ENCODE assay signal across 8 cellular contexts in genomic region chr3:50336452-50337174, GRCh38. TPM values are rescaled to one million over a fixed set of nuclear protein-coding genes. Genes with fewer than 3 reads are reported as not detected.
DNase-seq lines count a peak whose midpoint lies in the region; ATAC-seq, FAIRE-seq and TF ChIP-seq lines count a peak whose summit lies in the region.

No MANE protein-coding gene starts in this region.

- H3K36me3 ChIP-seq in hepatocyte (replicated peaks; ENCODE audit: insufficient read depth, low read depth) (no peaks in the 10 kb centered on the region), small intestine (ENCODE audit: control insufficient read depth in 2 of 2, insufficient read depth in 2 of 2, low read length in 2 of 2) (peaks cover 0 to 3% of the 10 kb centered on the region in 2 donors)

- H3K4me3 Mint-ChIP-seq in activated CD4-positive, alpha-beta memory T cell treated with anti-CD3 and anti-CD28 coated beads for 36 hours, result peak overlapping the region; percentile 97

- H3K27me3 ChIP-seq in hepatocyte (peaks cover 22% of the 10 kb centered on the region), small intestine (ENCODE audit: control insufficient read depth in 2 of 2, insufficient read depth in 2 of 2, low read length in 2 of 2) (no peaks in the 10 kb centered on the region)

- H2AFZ ChIP-seq in hepatocyte, result peak overlapping the region; percentile 1

- H3K79me2 ChIP-seq in hepatocyte, result peaks cover 47% of the 10 kb centered on the region

- CTCF ChIA-PET in activated CD4-positive, alpha-beta memory T cell treated with anti-CD3 and anti-CD28 coated beads for 36 hours (lab: Charles Lee), result interaction anchor here (0.6 to 4.2 kb wide), 11 partner anchors 8 to 273 kb away, joined by 3 to 39 read pairs (median 12); partner anchors contain the start of genes CYB561D2, HYAL2, HYAL3 and NAA80

- DNase-seq in AG08395 (ENCODE audit: low spot score), result peak; percentile 33
- DNase-seq in activated CD4-positive, alpha-beta memory T cell treated with anti-CD3 and anti-CD28 coated beads for 36 hours, result peak; percentile 75
- DNase-seq in hepatocyte (ENCODE audit: low spot score), result no peak
- no peak for DNase-seq in small intestine
- DNase-seq in sciatic nerve (ENCODE audit: low spot score), result no peak
- DNase-seq in SIG-M5 treated with dmso at 0.1 percent for 504 hours (lab: John Stamatoyannopoulos, UW; ENCODE audit: unreplicated experiment), result no peak

- H3K27ac ChIP-seq in hepatocyte, result peak overlapping the region; percentile 92
- peak overlapping the region; percentile 88 to 96 for H3K27ac ChIP-seq in small intestine (ENCODE audit: low read depth in 1 of 2, low read length in 1 of 2)

- no peak for FAIRE-seq in small intestine (lab: Jason Lieb, UNC)

- TF ChIP-seq CTCF in hepatocyte (IDR thresholded peaks at IDR 0.05; ENCODE audit: poor library complexity), result no peak

- H3K27ac Mint-ChIP-seq in activated CD4-positive, alpha-beta memory T cell treated with anti-CD3 and anti-CD28 coated beads for 36 hours, result peak overlapping the region; percentile 92

- peaks cover 57% of the 10 kb centered on the region for H3K4me1 Mint-ChIP-seq in activated CD4-positive, alpha-beta memory T cell treated with anti-CD3 and anti-CD28 coated beads for 36 hours (ENCODE audit: low read depth)

- peaks cover 34% of the 10 kb centered on the region for H3K4me1 ChIP-seq in hepatocyte (ENCODE audit: insufficient read depth)
- H3K4me1 ChIP-seq in small intestine (ENCODE audit: control insufficient read depth in 2 of 2, insufficient read depth in 1 of 2, low read depth in 1 of 2, low read length in 1 of 2), result peaks cover 0 to 3% of the 10 kb centered on the region in 2 donors

- peaks cover 3% of the 10 kb centered on the region for H4K20me1 ChIP-seq in hepatocyte (ENCODE audit: insufficient read depth, poor library complexity, severe bottlenecking)

- peak overlapping the region; percentile 93 for H3K4me2 ChIP-seq in hepatocyte

- H3K9me3 ChIP-seq in hepatocyte (ENCODE audit: low read depth) (no peaks in the 10 kb centered on the region), small intestine (ENCODE audit: control insufficient read depth, low read depth) (no peaks in the 10 kb centered on the region)

- POLR2A ChIA-PET in activated CD4-positive, alpha-beta memory T cell treated with anti-CD3 and anti-CD28 coated beads for 36 hours (lab: Charles Lee), result interaction anchor here (0.6 to 6.5 kb wide), 22 partner anchors 9 to 613 kb away, joined by 3 to 93 read pairs (median 4); partner anchors contain the start of genes CYB561D2, GMPPB, GNAI2 and HEMK1

- under 1% methylated on average over 22 of the region's 31 CpGs for WGBS in hepatocyte (ENCODE audit: low lambda C conversion rate, missing lambda C conversion rate)
- 1% methylated on average over 29 to 31 of the region's 31 CpGs for WGBS in small intestine, 3 donors

- no peaks in the 10 kb centered on the region for H3K27me3 Mint-ChIP-seq in activated CD4-positive, alpha-beta memory T cell treated with anti-CD3 and anti-CD28 coated beads for 36 hours

- H3K4me3 ChIP-seq in hepatocyte (peak overlapping the region; percentile 63), small intestine (ENCODE audit: low read depth in 1 of 2, low read length in 2 of 2) (peak overlapping the region; percentile 56 to 61)

- H3K36me3 Mint-ChIP-seq in activated CD4-positive, alpha-beta memory T cell treated with anti-CD3 and anti-CD28 coated beads for 36 hours, result peaks cover 51% of the 10 kb centered on the region

- H3K9me3 Mint-ChIP-seq in activated CD4-positive, alpha-beta memory T cell treated with anti-CD3 and anti-CD28 coated beads for 36 hours, result no peaks in the 10 kb centered on the region

- no peaks in the 10 kb centered on the region for H3K9me2 ChIP-seq in hepatocyte (replicated peaks; ENCODE audit: insufficient read depth)

- ATAC-seq in GM19025 (IDR thresholded peaks at IDR 0.05; ENCODE audit: low read depth, unreplicated experiment) (peak; percentile 33), HG03159 (IDR thresholded peaks at IDR 0.05; ENCODE audit: unreplicated experiment) (peak; percentile 23), sciatic nerve (no peak)

- intact Hi-C loops in activated CD4-positive, alpha-beta memory T cell treated with anti-CD3 and anti-CD28 coated beads for 36 hours (cut with micrococcal nuclease), result loop anchor here (1.0 to 2.0 kb wide), 6 partner anchors 8 to 102 kb away; partner anchors contain the start of genes CYB561D2, HYAL3, NAA80 and NPRL2
- intact Hi-C loops in sciatic nerve (cut with DNase I), result no loop called here

RNA-seq across cellular contexts. Expression of gene RASSF1, which starts 4.0 kb away (rescaled TPM):
- total RNA-seq in activated CD4-positive, alpha-beta memory T cell treated with anti-CD3 and anti-CD28 coated beads for 36 hours, result 10 to 100 TPM; 48.8 to 52.6 TPM
- total RNA-seq in hepatocyte, result 11.3 and 13.4 TPM in 2 replicates
- 22.9 and 30.1 TPM in 2 replicates for polyA plus RNA-seq in hepatocyte
- polyA plus RNA-seq in small intestine, result 10 to 100 TPM; 19.7 to 39.0 (median 32.7) TPM
- 51.0 TPM for total RNA-seq in sciatic nerve

RNA-seq across cellular contexts. Expression of gene TUSC2, which starts 8.6 kb away (rescaled TPM):
- 10 to 100 TPM; 18.7 to 19.7 TPM for total RNA-seq in activated CD4-positive, alpha-beta memory T cell treated with anti-CD3 and anti-CD28 coated beads for 36 hours
- total RNA-seq in hepatocyte (30.0 and 33.1 TPM in 2 replicates), sciatic nerve (17.7 TPM)
- polyA plus RNA-seq in hepatocyte (45.6 and 59.0 TPM in 2 replicates), small intestine (10 to 100 TPM; 29.8 to 46.2 (median 31.3) TPM)

RNA-seq across cellular contexts. Expression of gene ZMYND10, which starts 8.9 kb away (rescaled TPM):
- total RNA-seq in activated CD4-positive, alpha-beta memory T cell treated with anti-CD3 and anti-CD28 coated beads for 36 hours, result under 1 TPM; 0.94 to 1.00 TPM
- total RNA-seq in hepatocyte, result 0.20 and 0.44 TPM in 2 replicates
- polyA plus RNA-seq in hepatocyte, result 0.18 and 0.77 TPM in 2 replicates
- polyA plus RNA-seq in small intestine, result 1 to 10 TPM in 2 of 3 donors, under 1 TPM in 1; 0.76 to 2.5 (median 1.6) TPM
- total RNA-seq in sciatic nerve, result 1.9 TPM

RNA-seq across cellular contexts. Expression of gene NPRL2, which starts 14.0 kb away (rescaled TPM):
- total RNA-seq in activated CD4-positive, alpha-beta memory T cell treated with anti-CD3 and anti-CD28 coated beads for 36 hours, result 10 to 100 TPM; 33.2 to 35.8 TPM
- total RNA-seq in hepatocyte (22.3 and 23.5 TPM in 2 replicates), sciatic nerve (20.6 TPM)
- polyA plus RNA-seq in hepatocyte (27.0 and 34.6 TPM in 2 replicates), small intestine (10 to 100 TPM; 16.2 to 31.8 (median 21.3) TPM)

RNA-seq across cellular contexts. Expression of gene CYB561D2, which starts 14.0 kb away (rescaled TPM):
- 10 to 100 TPM; 17.8 to 20.1 TPM for total RNA-seq in activated CD4-positive, alpha-beta memory T cell treated with anti-CD3 and anti-CD28 coated beads for 36 hours
- total RNA-seq in hepatocyte (31.0 and 37.3 TPM in 2 replicates), sciatic nerve (10.1 TPM)
- polyA plus RNA-seq in hepatocyte (40.5 and 46.9 TPM in 2 replicates), small intestine (10 to 100 TPM; 30.5 to 39.1 (median 31.3) TPM)

Comparison
In these comparisons a context has a peak if more than half of its experiments do, and no peak if none do; other contexts are left out.
1. DNase-seq: peak in AG08395 (single experiment) and activated CD4-positive, alpha-beta memory T cell treated with anti-CD3 and anti-CD28 coated beads for 36 hours (single experiment); none in hepatocyte (single experiment), small intestine (single experiment), sciatic nerve (single experiment) and SIG-M5 treated with dmso at 0.1 percent for 504 hours (single experiment).